Comparison of ENCODE assay signal across 21 cellular contexts in the genomic region with DNA sequence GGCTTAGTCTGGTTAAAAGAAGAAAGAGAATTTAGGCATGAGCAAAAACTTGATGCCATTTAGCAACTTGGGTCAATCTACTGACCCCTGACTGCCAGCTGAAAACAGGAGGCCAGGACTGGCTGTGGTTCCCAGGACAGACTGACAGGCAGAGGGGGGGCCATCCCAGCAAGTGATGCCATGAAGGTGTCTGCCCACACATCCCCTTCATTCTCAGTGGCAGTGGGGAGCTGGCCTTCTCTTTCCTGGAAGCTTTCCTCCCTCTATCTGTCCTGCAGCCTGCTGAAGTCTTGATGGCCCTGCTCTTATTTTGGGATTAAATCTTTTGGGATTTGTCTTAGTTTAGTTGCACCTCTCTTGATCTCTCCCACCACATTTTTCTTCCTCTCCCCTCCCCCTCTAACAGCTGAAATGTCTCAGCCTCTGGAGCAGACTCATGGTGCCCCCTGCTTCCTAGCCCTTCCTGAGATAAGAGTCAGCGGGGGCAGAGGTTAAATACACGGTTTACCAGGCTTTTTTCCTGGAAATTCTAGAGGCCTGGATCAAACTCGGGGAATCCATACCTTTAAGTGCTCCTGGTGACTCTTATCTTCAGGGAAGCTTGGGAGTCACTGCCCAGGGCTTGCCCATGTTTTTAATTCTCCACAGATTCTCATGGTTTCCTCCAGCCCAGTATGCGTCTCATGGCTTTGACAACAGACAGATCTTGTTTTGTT.
A peak's percentile ranks its signal among the peaks of the same experiment; 100 is the strongest.
DNase-seq lines count a peak whose midpoint lies in the region; ATAC-seq, FAIRE-seq and TF ChIP-seq lines count a peak whose summit lies in the region.
"Had no signal": no experiment of that assay in that cellular context is flagged by ENCODE, and none has a peak within 500 bp of the region (broad histone marks: within the 10 kb centered on the region; RNA-seq: fewer than 3 reads in every experiment).

No MANE protein-coding gene starts in this region.

- no peak for FAIRE-seq in endothelial cell of umbilical vein (lab: Jason Lieb, UNC)
- FAIRE-seq: small intestine had no signal

- intact Hi-C loops in PC-3 (cut with micrococcal nuclease) (no loop called here), endothelial cell of umbilical vein (cut with micrococcal nuclease) (no loop called here)

- in situ Hi-C loops in ACHN (cut with HindIII; ENCODE audit: low pct_ligation_motif_present, low pct_unique_long_range_greater_than_20kb, low sequenced_read_pairs), result no loop called here

- BruUV-seq in PC-3 (replicated peaks; lab: Mats Ljungman, UMichigan) (no TSS peak), endothelial cell of umbilical vein (replicated peaks; lab: Mats Ljungman, UMichigan) (no TSS peak)

- no peak for DNase-seq in AG04450 (ENCODE audit: low read depth, low spot score)
- no peak for DNase-seq in PC-3
- DNase-seq in endothelial cell of umbilical vein (ENCODE audit: low read depth, low spot score), result no peak
- peak; percentile 3 for DNase-seq in osteoblast (ENCODE audit: insufficient read length, low spot score, missing footprints)
- no peak for DNase-seq in COLO829 (ENCODE audit: low spot score)
- no peak for DNase-seq in NCI-H1048 (lab: John Stamatoyannopoulos, UW)
- no peak for DNase-seq in ACHN
- no peak for DNase-seq in activated CD4-positive, CD25-positive, alpha-beta regulatory T cell (lab: John Stamatoyannopoulos, UW)
- DNase-seq: activated CD4-positive, alpha-beta T cell treated with anti-CD3 and anti-CD28 coated beads, Interleukin-2, amount 10 ng/mL, durations not matched to agents 24 days and 14 days; activated naive CD8-positive, alpha-beta T cell treated with anti-CD3 and anti-CD28 coated beads for 36 hours; C1 segment of cervical spinal cord; effector CD8-positive, alpha-beta T cell; lower lobe of right lung; MV-4-11; NCI-H1694; NCI-H2171; NCI-H524 treated with DMSO at 0.1 percent for 48 hours; small intestine; stimulated activated CD4-positive, alpha-beta T cell treated with anti-CD3 and anti-CD28 coated beads, Interleukin-2, amount 100 ng/mL, for 24 hours; substantia nigra had no signal

- H3K9ac ChIP-seq in PC-3 (ENCODE audit: low read length), result no peak overlapping the region
- no peak overlapping the region for H3K9ac ChIP-seq in endothelial cell of umbilical vein (replicated peaks; ENCODE audit: extremely low read depth, insufficient read depth, low read length)

- POLR2A ChIA-PET in AG04450 (lab: Yijun Ruan, JAX) (no interaction called here), PC-3 (lab: Charles Lee; ENCODE audit: unreplicated experiment) (no interaction called here), endothelial cell of umbilical vein (lab: Charles Lee) (no interaction called here)

- peaks cover 4% of the 10 kb centered on the region for H3F3A ChIP-seq in PC-3 (ENCODE audit: low read length, unreplicated experiment)

- dilution Hi-C loops in endothelial cell of umbilical vein (cut with MboI; ENCODE audit: extremely low pct_ligation_motif_present, low sequenced_read_pairs), result no loop called here

- no peak overlapping the region for H3K4me3 ChIP-seq in AG04450 (ENCODE audit: low read depth, low read length)
- no peak overlapping the region for H3K4me3 ChIP-seq in PC-3 (ENCODE audit: low read length)
- no peak overlapping the region for H3K4me3 ChIP-seq in endothelial cell of umbilical vein (replicated peaks in 1 of 3; ENCODE audit: insufficient read depth in 1 of 3, low read depth in 1 of 3, low read length in 3 of 3)
- H3K4me3 ChIP-seq in osteoblast (ENCODE audit: insufficient read depth, low read length), result no peak overlapping the region
- H3K4me3 ChIP-seq: HAP-1, lower lobe of right lung had no signal

- H3K9me3 ChIP-seq in AG04450 (ENCODE audit: control insufficient read depth, insufficient read depth, low read length), result no peaks in the 10 kb centered on the region
- no peaks in the 10 kb centered on the region for H3K9me3 ChIP-seq in PC-3 (ENCODE audit: low read length)
- no peaks in the 10 kb centered on the region for H3K9me3 ChIP-seq in endothelial cell of umbilical vein (replicated peaks; ENCODE audit: control insufficient read depth, insufficient read depth, low read length)
- H3K9me3 ChIP-seq in osteoblast (ENCODE audit: low read depth, low read length), result no peaks in the 10 kb centered on the region
- H3K9me3 ChIP-seq: HAP-1, lower lobe of right lung had no signal

- H3K79me2 ChIP-seq in PC-3 (ENCODE audit: low read length), result no peaks in the 10 kb centered on the region
- H3K79me2 ChIP-seq in endothelial cell of umbilical vein (ENCODE audit: control insufficient read depth, insufficient read depth, low read length), result no peaks in the 10 kb centered on the region
- H3K79me2 ChIP-seq in osteoblast (ENCODE audit: insufficient read depth, low read length), result no peaks in the 10 kb centered on the region

- no peak for ATAC-seq in PC-3
- ATAC-seq: lower lobe of right lung had no signal

- CTCF ChIA-PET in AG04450 (lab: Charles Lee) (interaction anchor here (2.0 kb wide), 1 partner anchor 10 kb away, joined by 4 read pairs; no protein-coding TSS in a partner anchor), PC-3 (lab: Charles Lee) (no interaction called here), endothelial cell of umbilical vein (lab: Charles Lee) (no interaction called here)

- no peak for TF ChIP-seq POLR2A in endothelial cell of umbilical vein (IDR thresholded peaks at IDR 0.05; ENCODE audit: low read depth, low read length)

- H3K9me2 ChIP-seq in PC-3 (replicated peaks; ENCODE audit: low read length), result no peaks in the 10 kb centered on the region

- H3K4me2 ChIP-seq in PC-3 (ENCODE audit: low read length) (0 out of 2 replicates have a peak overlapping the region, but pooled peaks have one; percentile 1), endothelial cell of umbilical vein (ENCODE audit: insufficient read depth, low read length) (peak overlapping the region; percentile 20), osteoblast (ENCODE audit: insufficient read depth, low read length) (no peak overlapping the region)

- H2AFZ ChIP-seq in PC-3 (ENCODE audit: low read length), result no peak overlapping the region
- no peak overlapping the region for H2AFZ ChIP-seq in endothelial cell of umbilical vein (ENCODE audit: low read depth, low read length)
- no peak overlapping the region for H2AFZ ChIP-seq in osteoblast (ENCODE audit: low read length)

- peaks cover 42% of the 10 kb centered on the region for H3K4me1 ChIP-seq in PC-3 (ENCODE audit: insufficient read depth, low read length)
- H3K4me1 ChIP-seq in endothelial cell of umbilical vein (ENCODE audit: control insufficient read depth, extremely low read depth, insufficient read depth, low read length), result peaks cover 8% of the 10 kb centered on the region
- H3K4me1 ChIP-seq in osteoblast (ENCODE audit: insufficient read depth, low read length), result peaks cover 46% of the 10 kb centered on the region
- H3K4me1 ChIP-seq: HAP-1, lower lobe of right lung had no signal

- H3K9me1 ChIP-seq in endothelial cell of umbilical vein (replicated peaks; ENCODE audit: control insufficient read depth, extremely low read depth, insufficient read depth, low read length), result no peaks in the 10 kb centered on the region

- H3K27me3 ChIP-seq in AG04450 (ENCODE audit: control insufficient read depth, insufficient read depth, low read length) (no peaks in the 10 kb centered on the region), PC-3 (ENCODE audit: low read length) (no peaks in the 10 kb centered on the region), endothelial cell of umbilical vein (ENCODE audit: control insufficient read depth in 2 of 2, insufficient read depth in 2 of 2, low read length in 2 of 2) (no peaks in the 10 kb centered on the region), osteoblast (ENCODE audit: insufficient read depth, low read length) (no peaks in the 10 kb centered on the region)

- TF ChIP-seq CTCF in AG04450 (IDR thresholded peaks at IDR 0.05; ENCODE audit: low read depth, low read length) (no peak), PC-3 (conservative IDR thresholded peaks at IDR 0.05; ENCODE audit: low read depth, low read length) (no peak), endothelial cell of umbilical vein (IDR thresholded peaks at IDR 0.05; ENCODE audit: extremely low read depth in 1 of 2, insufficient read depth in 1 of 2, low read depth in 1 of 2, low read length in 2 of 2) (no peak), osteoblast (IDR thresholded peaks at IDR 0.05; ENCODE audit: extremely low read depth, low read depth, low read length) (no peak)

- H4K20me1 ChIP-seq in PC-3 (ENCODE audit: low read length), result no peaks in the 10 kb centered on the region
- H4K20me1 ChIP-seq in endothelial cell of umbilical vein (replicated peaks; ENCODE audit: control insufficient read depth, extremely low read depth, insufficient read depth, low read length), result no peaks in the 10 kb centered on the region
- H4K20me1 ChIP-seq in osteoblast (ENCODE audit: insufficient read depth, low read length), result no peaks in the 10 kb centered on the region

- no peaks in the 10 kb centered on the region for H3K36me3 ChIP-seq in PC-3 (ENCODE audit: low read depth, low read length)
- no peaks in the 10 kb centered on the region for H3K36me3 ChIP-seq in endothelial cell of umbilical vein (ENCODE audit: control insufficient read depth in 2 of 2, extremely low read depth in 1 of 2, insufficient read depth in 2 of 2, low read length in 2 of 2)
- H3K36me3 ChIP-seq in osteoblast (ENCODE audit: insufficient read depth, low read length), result no peaks in the 10 kb centered on the region
- H3K36me3 ChIP-seq: HAP-1, lower lobe of right lung had no signal

- peak overlapping the region; percentile 13 for H3K27ac ChIP-seq in AG04450 (ENCODE audit: low read depth, low read length)
- peak overlapping the region; percentile 85 for H3K27ac ChIP-seq in PC-3 (ENCODE audit: low read length)
- no peak overlapping the region for H3K27ac ChIP-seq in endothelial cell of umbilical vein (ENCODE audit: insufficient read depth, low read depth, low read length)
- H3K27ac ChIP-seq in osteoblast (ENCODE audit: low read depth, low read length), result peak overlapping the region; percentile 79
- H3K27ac ChIP-seq: lower lobe of right lung had no signal

TF ChIP-seq in endothelial cell of umbilical vein, 7 proteins besides CTCF, POLR2A, EP300 and RAD21:
- TF ChIP-seq EZH2 (IDR thresholded peaks at IDR 0.05; ENCODE audit: borderline replicate concordance, low read depth, low read length, severe bottlenecking) (no peak), MYC (IDR thresholded peaks at IDR 0.05; ENCODE audit: low read depth, low read length) (no peak), FOS (IDR thresholded peaks at IDR 0.05; ENCODE audit: borderline replicate concordance, insufficient read depth, low read length) (no peak), POLR2AphosphoS5 (IDR thresholded peaks at IDR 0.05; ENCODE audit: insufficient read depth, low read depth, low read length) (no peak), GATA2 (IDR thresholded peaks at IDR 0.05; ENCODE audit: insufficient read depth, insufficient read length, low read depth, low read length) (no peak), JUN (IDR thresholded peaks at IDR 0.05; ENCODE audit: borderline replicate concordance, insufficient read depth, insufficient read length, low read depth) (no peak)
- TF ChIP-seq, protein P1, sequence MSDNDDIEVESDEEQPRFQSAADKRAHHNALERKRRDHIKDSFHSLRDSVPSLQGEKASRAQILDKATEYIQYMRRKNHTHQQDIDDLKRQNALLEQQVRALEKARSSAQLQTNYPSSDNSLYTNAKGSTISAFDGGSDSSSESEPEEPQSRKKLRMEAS (IDR thresholded peaks at IDR 0.05; ENCODE audit: insufficient read depth, insufficient read length), result no peak
